ENCODE assay signal across 21 cellular contexts in the genomic region with DNA sequence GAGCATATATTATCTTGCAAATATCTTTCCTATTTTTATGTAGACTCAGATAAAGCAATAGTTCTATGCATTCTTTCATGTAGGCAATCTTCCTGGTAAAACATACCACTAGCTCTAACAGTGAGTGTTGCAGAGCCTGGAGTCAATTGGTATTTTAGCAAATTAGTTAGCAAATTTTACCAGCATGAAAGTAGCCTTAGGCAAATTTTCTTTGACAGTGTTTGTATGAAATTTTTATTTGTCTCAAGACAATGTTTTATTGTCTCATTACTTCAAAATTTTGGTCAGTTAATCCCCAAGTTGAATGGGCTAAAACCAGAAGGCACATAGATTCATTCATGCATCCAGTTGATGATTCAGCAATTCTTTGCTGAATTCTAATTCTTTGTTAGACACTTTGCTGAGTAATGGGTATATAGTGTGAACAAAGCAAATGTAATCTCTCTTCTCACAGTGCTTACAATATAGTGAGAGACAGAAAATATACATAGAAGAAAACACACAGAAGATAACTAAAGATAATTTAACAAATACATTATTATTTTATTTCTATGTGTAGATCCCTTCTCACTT. TPM values are rescaled to one million over a fixed set of nuclear protein-coding genes. Genes with fewer than 3 reads are reported as not detected.
"Had no signal": no experiment of that assay in that cellular context is flagged by ENCODE, and none has a peak within 500 bp of the region (broad histone marks: within the 10 kb centered on the region; RNA-seq: fewer than 3 reads in every experiment).

No MANE protein-coding gene starts in this region.

- H3K9me3 Mint-ChIP-seq: dendritic cell treated with granulocyte-macrophage colony-stimulating factor and Interleukin-4, amounts not matched to agents 40 ng/mL and 50 ng/mL, for 4 days; nephron progenitor cell had no signal

- H3K4me3 Mint-ChIP-seq: dendritic cell treated with granulocyte-macrophage colony-stimulating factor and Interleukin-4, amounts not matched to agents 40 ng/mL and 50 ng/mL, for 4 days; effector memory CD8-positive, alpha-beta T cell; naive thymus-derived CD4-positive, alpha-beta T cell; nephron progenitor cell; stimulated activated naive B cell treated with anti-CD40 and anti-IgM and Interleukin-4, amounts not matched to agents 10 μg/mL and 1 μg/mL and 100 μg/mL, for 72 hours; stimulated activated naive CD8-positive, alpha-beta T cell treated with anti-CD3 and anti-CD28 coated beads, Interleukin-15, amount 100 ng/mL, for 72 hours had no signal

- H3K4me1 ChIP-seq: psoas muscle, sigmoid colon, testis, tibial nerve, upper lobe of right lung had no signal

- H3K36me3 Mint-ChIP-seq: naive thymus-derived CD4-positive, alpha-beta T cell had no signal

- H3K27ac ChIP-seq: epithelial cell of prostate, esophagus squamous epithelium, neutrophil, psoas muscle, sigmoid colon, skin epidermis, testis, tibial nerve, upper lobe of right lung had no signal

- H3K27me3 ChIP-seq: esophagus squamous epithelium, neutrophil, sigmoid colon, testis, tibial nerve, upper lobe of right lung had no signal

- H3K27ac Mint-ChIP-seq: dendritic cell treated with granulocyte-macrophage colony-stimulating factor and Interleukin-4, amounts not matched to agents 40 ng/mL and 50 ng/mL, for 4 days; effector memory CD8-positive, alpha-beta T cell; naive thymus-derived CD4-positive, alpha-beta T cell; nephron progenitor cell; stimulated activated naive B cell treated with anti-CD40 and anti-IgM and Interleukin-4, amounts not matched to agents 10 μg/mL and 1 μg/mL and 100 μg/mL, for 72 hours; stimulated activated naive CD8-positive, alpha-beta T cell treated with anti-CD3 and anti-CD28 coated beads, Interleukin-15, amount 100 ng/mL, for 72 hours had no signal

- H3K27me3 Mint-ChIP-seq: dendritic cell treated with granulocyte-macrophage colony-stimulating factor and Interleukin-4, amounts not matched to agents 40 ng/mL and 50 ng/mL, for 4 days; effector memory CD8-positive, alpha-beta T cell; stimulated activated naive B cell treated with anti-CD40 and anti-IgM and Interleukin-4, amounts not matched to agents 10 μg/mL and 1 μg/mL and 100 μg/mL, for 72 hours; stimulated activated naive CD8-positive, alpha-beta T cell treated with anti-CD3 and anti-CD28 coated beads, Interleukin-15, amount 100 ng/mL, for 72 hours had no signal

- DNase-seq: effector memory CD8-positive, alpha-beta T cell; esophagus squamous epithelium; foreskin fibroblast; mammary epithelial cell; naive thymus-derived CD4-positive, alpha-beta T cell; nephron progenitor cell; psoas muscle; sigmoid colon; stimulated activated CD4-positive, alpha-beta T cell treated with anti-CD3 and anti-CD28 coated beads, Interleukin-2, amount 100 ng/mL, for 24 hours; stimulated activated CD4-positive, alpha-beta T cell treated with anti-CD3 and anti-CD28 coated beads, Interleukin-4, amount 100 ng/mL, for 4 hours; stimulated activated naive B cell treated with anti-CD40 and anti-IgM and Interleukin-4, amounts not matched to agents 10 μg/mL and 1 μg/mL and 100 μg/mL, for 72 hours; stimulated activated naive CD8-positive, alpha-beta T cell treated with anti-CD3 and anti-CD28 coated beads, Interleukin-15, amount 100 ng/mL, for 72 hours; testis; upper lobe of right lung had no signal

- H3K36me3 ChIP-seq: esophagus squamous epithelium, neutrophil, sigmoid colon, tibial nerve, upper lobe of right lung had no signal

- H3K9me3 ChIP-seq: esophagus squamous epithelium, neutrophil, psoas muscle, testis, tibial nerve, upper lobe of right lung had no signal

- H3K4me1 Mint-ChIP-seq: naive thymus-derived CD4-positive, alpha-beta T cell; nephron progenitor cell; stimulated activated naive CD8-positive, alpha-beta T cell treated with anti-CD3 and anti-CD28 coated beads, Interleukin-15, amount 100 ng/mL, for 72 hours had no signal

- FAIRE-seq: colon had no signal

- H3K4me3 ChIP-seq: esophagus squamous epithelium, psoas muscle, sigmoid colon, skin epidermis, testis, tibial nerve, upper lobe of right lung had no signal

- ATAC-seq: effector memory CD8-positive, alpha-beta T cell; naive thymus-derived CD4-positive, alpha-beta T cell; psoas muscle; stimulated activated naive B cell treated with anti-CD40 and anti-IgM and Interleukin-4, amounts not matched to agents 10 μg/mL and 1 μg/mL and 100 μg/mL, for 72 hours; stimulated activated naive CD8-positive, alpha-beta T cell treated with anti-CD3 and anti-CD28 coated beads, Interleukin-15, amount 100 ng/mL, for 72 hours; upper lobe of right lung had no signal

RNA-seq across cellular contexts. Expression of a gene that starts 27.1 kb away (rescaled TPM):
- total RNA-seq: mammary epithelial cell, osteoblast had no signal
- polyA plus RNA-seq: naive thymus-derived CD4-positive, alpha-beta T cell had no signal
